In the genomic region with DNA sequence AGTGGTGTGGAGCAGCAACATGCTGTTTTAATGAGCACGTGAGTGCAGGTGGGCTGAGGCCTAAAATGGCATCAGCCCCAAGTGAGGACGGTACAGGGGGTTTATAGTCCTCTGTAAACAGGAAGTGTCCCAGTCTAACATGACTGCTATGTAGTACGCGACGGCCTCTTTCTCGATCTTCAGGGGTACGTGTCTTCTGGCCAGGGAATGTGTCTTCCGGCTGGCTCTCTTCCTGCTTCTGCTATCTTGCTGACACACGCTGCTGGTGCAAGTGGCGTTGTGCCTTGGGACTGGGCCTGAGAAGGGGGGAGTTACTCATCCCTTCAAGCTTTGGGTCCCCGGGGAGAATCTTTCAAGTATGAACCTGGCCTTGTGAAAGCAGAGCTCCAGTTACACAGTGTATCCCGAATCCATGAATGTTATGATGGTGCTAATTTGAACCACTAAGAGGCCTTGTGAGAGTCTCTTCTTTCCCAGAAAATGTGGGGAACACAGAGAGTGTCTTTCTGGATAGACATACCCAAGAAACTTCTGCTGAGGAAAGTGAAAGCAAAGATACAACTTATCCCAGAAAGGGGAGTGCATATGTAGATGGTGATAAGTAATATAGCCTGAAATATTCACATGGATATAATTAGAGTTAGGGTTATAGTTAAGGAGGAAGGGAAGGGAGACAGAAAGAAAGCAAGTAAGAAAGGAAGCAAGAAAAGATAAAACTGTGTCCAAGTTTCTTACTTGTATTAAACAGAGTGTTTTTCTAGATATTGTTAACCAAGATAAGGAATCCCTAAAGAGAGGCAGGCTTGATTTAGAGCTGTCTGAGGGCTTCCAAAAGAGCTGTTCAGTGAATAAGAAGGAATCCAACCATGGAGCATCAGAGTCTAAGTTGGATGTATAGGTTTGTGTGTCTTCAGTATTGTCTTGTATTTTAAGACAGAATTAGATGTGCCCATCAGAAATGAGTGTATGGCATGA, we compare ENCODE assay signal across 10 cellular contexts. TPM values are rescaled to one million over a fixed set of nuclear protein-coding genes. Genes with fewer than 3 reads are reported as not detected.
DNase-seq lines count a peak whose midpoint lies in the region; ATAC-seq and TF ChIP-seq lines count a peak whose summit lies in the region.
"Had no signal": no experiment of that assay in that cellular context is flagged by ENCODE, and none has a peak within 500 bp of the region (broad histone marks: within the 10 kb centered on the region; RNA-seq: fewer than 3 reads in every experiment).

No MANE protein-coding gene starts in this region.

- H3K9me3 ChIP-seq in right atrium auricular region (no peaks in the 10 kb centered on the region), subcutaneous abdominal adipose tissue (ENCODE audit: control insufficient read depth in 5 of 5, low read length in 5 of 5) (no peaks in the 10 kb centered on the region)

- no peaks in the 10 kb centered on the region for H3K27me3 ChIP-seq in right atrium auricular region
- no peaks in the 10 kb centered on the region for H3K27me3 ChIP-seq in subcutaneous abdominal adipose tissue (ENCODE audit: control insufficient read depth in 5 of 5, insufficient read depth in 4 of 5, low read length in 5 of 5)
- H3K27me3 ChIP-seq in H7 (ENCODE audit: control insufficient read depth, insufficient read depth, low read length) = no peaks in the 10 kb centered on the region

- no peaks in the 10 kb centered on the region for H3K9me3 Mint-ChIP-seq in activated CD4-positive, alpha-beta T cell treated with anti-CD3 and anti-CD28 coated beads, Interleukin-2, amount 10 ng/mL, durations not matched to agents 24 days and 14 days
- H3K9me3 Mint-ChIP-seq in activated naive CD8-positive, alpha-beta T cell treated with anti-CD3 and anti-CD28 coated beads for 36 hours = no peaks in the 10 kb centered on the region

- H3K27ac ChIP-seq in right atrium auricular region (peak overlapping the region; percentile 62 to 72), subcutaneous abdominal adipose tissue (ENCODE audit: low read depth, low read length) (peak overlapping the region; percentile 8)

- no peak overlapping the region for H3K4me3 ChIP-seq in right atrium auricular region
- no peak overlapping the region for H3K4me3 ChIP-seq in subcutaneous abdominal adipose tissue (ENCODE audit: low read depth in 1 of 5, low read length in 5 of 5)
- no peak overlapping the region for H3K4me3 ChIP-seq in H7 (ENCODE audit: insufficient read depth, low read depth, low read length)

- intact Hi-C loops in activated CD4-positive, alpha-beta T cell treated with anti-CD3 and anti-CD28 coated beads, Interleukin-2, amount 10 ng/mL, durations not matched to agents 24 days and 14 days (cut with micrococcal nuclease) = loop anchor here (2.0 kb wide), 2 partner anchors 409 to 527 kb away; partner anchors contain the start of gene NNT

- H3K27ac Mint-ChIP-seq in activated CD4-positive, alpha-beta T cell treated with anti-CD3 and anti-CD28 coated beads, Interleukin-2, amount 10 ng/mL, durations not matched to agents 24 days and 14 days = peak overlapping the region; percentile 83
- peak overlapping the region; percentile 40 for H3K27ac Mint-ChIP-seq in activated naive CD8-positive, alpha-beta T cell treated with anti-CD3 and anti-CD28 coated beads for 36 hours

- peaks cover 32% of the 10 kb centered on the region for H3K4me1 Mint-ChIP-seq in activated CD4-positive, alpha-beta T cell treated with anti-CD3 and anti-CD28 coated beads, Interleukin-2, amount 10 ng/mL, durations not matched to agents 24 days and 14 days
- peaks cover 19% of the 10 kb centered on the region for H3K4me1 Mint-ChIP-seq in activated naive CD8-positive, alpha-beta T cell treated with anti-CD3 and anti-CD28 coated beads for 36 hours

- H3K9ac ChIP-seq in subcutaneous abdominal adipose tissue (ENCODE audit: low read length in 5 of 5) = peak overlapping the region in 1 of 5 donors; percentile 13

- ATAC-seq in HG02759 (IDR thresholded peaks at IDR 0.05; ENCODE audit: unreplicated experiment) = no peak

- peak overlapping the region; percentile 32 for H3K4me3 Mint-ChIP-seq in activated CD4-positive, alpha-beta T cell treated with anti-CD3 and anti-CD28 coated beads, Interleukin-2, amount 10 ng/mL, durations not matched to agents 24 days and 14 days
- H3K4me3 Mint-ChIP-seq in activated naive CD8-positive, alpha-beta T cell treated with anti-CD3 and anti-CD28 coated beads for 36 hours = no peak overlapping the region

- H3K36me3 ChIP-seq in right atrium auricular region (peaks cover 21% of the 10 kb centered on the region), subcutaneous abdominal adipose tissue (ENCODE audit: control insufficient read depth in 5 of 5, insufficient read depth in 5 of 5, low read length in 5 of 5) (peaks cover 5 to 29% (median 17%) of the 10 kb centered on the region in 5 donors), H7 (replicated peaks; ENCODE audit: control insufficient read depth, insufficient read depth, low read length) (peaks cover 5% of the 10 kb centered on the region)

- H3K27me3 Mint-ChIP-seq in activated CD4-positive, alpha-beta T cell treated with anti-CD3 and anti-CD28 coated beads, Interleukin-2, amount 10 ng/mL, durations not matched to agents 24 days and 14 days = no peaks in the 10 kb centered on the region
- no peaks in the 10 kb centered on the region for H3K27me3 Mint-ChIP-seq in activated naive CD8-positive, alpha-beta T cell treated with anti-CD3 and anti-CD28 coated beads for 36 hours

- no peak for DNase-seq in activated CD4-positive, alpha-beta T cell treated with anti-CD3 and anti-CD28 coated beads, Interleukin-2, amount 10 ng/mL, durations not matched to agents 24 days and 14 days
- no peak for DNase-seq in activated CD4-positive, alpha-beta T cell treated with anti-CD3 and anti-CD28 coated beads, Interleukin-2, amount 50 U/mL, for 4 hours
- DNase-seq in activated naive CD8-positive, alpha-beta T cell treated with anti-CD3 and anti-CD28 coated beads for 36 hours = no peak
- DNase-seq in right atrium auricular region (ENCODE audit: low spot score) (peak; percentile 85), epidermal melanocyte (ENCODE audit: insufficient read length, low spot score) (no peak), H7 (no peak)
- DNase-seq: activated effector memory CD4-positive, alpha-beta T cell treated with anti-CD3 and anti-CD28 coated beads, Interleukin-2, amount 50 U/mL, for 16 hours; SW 1271 had no signal

- TF ChIP-seq CTCF in right atrium auricular region (IDR thresholded peaks at IDR 0.05) = no peak

- H3K4me1 ChIP-seq in right atrium auricular region (peaks cover 0 to 16% of the 10 kb centered on the region in 2 donors), subcutaneous abdominal adipose tissue (ENCODE audit: control insufficient read depth in 5 of 5, insufficient read depth in 5 of 5, low read length in 5 of 5) (peaks cover 0 to 15% (median 12%) of the 10 kb centered on the region in 5 donors)

- H3K36me3 Mint-ChIP-seq in activated CD4-positive, alpha-beta T cell treated with anti-CD3 and anti-CD28 coated beads, Interleukin-2, amount 10 ng/mL, durations not matched to agents 24 days and 14 days (ENCODE audit: low read depth) = peaks cover 38% of the 10 kb centered on the region
- peaks cover 18% of the 10 kb centered on the region for H3K36me3 Mint-ChIP-seq in activated naive CD8-positive, alpha-beta T cell treated with anti-CD3 and anti-CD28 coated beads for 36 hours

RNA-seq across cellular contexts. Expression of gene ANXA2R, which starts 35.5 kb away (rescaled TPM):
- total RNA-seq in activated CD4-positive, alpha-beta T cell treated with anti-CD3 and anti-CD28 coated beads, Interleukin-2, amount 10 ng/mL, durations not matched to agents 24 days and 14 days = 1.1 and 1.2 TPM in 2 replicates
- 1 to 10 TPM; 8.5 to 9.9 TPM for total RNA-seq in activated naive CD8-positive, alpha-beta T cell treated with anti-CD3 and anti-CD28 coated beads for 36 hours
- total RNA-seq in right atrium auricular region = under 1 TPM in 1 of 2 donors, not detected in 1; 0.63 TPM
- total RNA-seq in H7 (2014; rRNA removed; shearing (Covaris generic)) = 0.63 and 0.83 TPM in 2 replicates

RNA-seq across cellular contexts. Expression of gene ZNF131, which starts 45.1 kb away (rescaled TPM):
- total RNA-seq in activated CD4-positive, alpha-beta T cell treated with anti-CD3 and anti-CD28 coated beads, Interleukin-2, amount 10 ng/mL, durations not matched to agents 24 days and 14 days = 37.9 and 40.1 TPM in 2 replicates
- 10 to 100 TPM; 33.7 to 35.9 TPM for total RNA-seq in activated naive CD8-positive, alpha-beta T cell treated with anti-CD3 and anti-CD28 coated beads for 36 hours
- 10 to 100 TPM; 14.8 to 16.4 TPM for total RNA-seq in right atrium auricular region
- 34.3 and 34.6 TPM in 2 replicates for total RNA-seq in H7 (2014; rRNA removed; shearing (Covaris generic))
